8 cellular contexts compared by ENCODE assay signal in the genomic region with DNA sequence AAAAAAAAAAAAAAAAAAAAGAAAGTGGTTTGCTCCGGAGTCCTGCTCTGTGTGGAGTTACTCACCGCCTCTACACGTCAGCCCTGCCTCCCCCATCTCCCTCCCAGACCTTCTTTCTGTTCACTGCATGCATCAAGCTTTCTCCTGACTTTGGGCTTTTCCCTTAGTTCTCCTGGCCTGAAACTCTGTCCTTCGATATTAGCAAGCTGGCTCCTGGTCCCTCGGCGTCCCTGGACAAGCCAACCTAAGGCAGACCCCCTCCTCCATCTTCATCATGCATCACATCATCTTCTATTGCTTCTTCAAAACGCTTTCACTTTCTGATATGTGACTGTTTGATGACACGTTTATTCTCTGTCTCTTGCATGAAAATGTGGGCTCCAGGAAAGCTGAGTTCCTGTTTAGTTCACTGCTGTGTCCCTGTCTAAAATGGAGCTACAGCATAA. TPM values are rescaled to one million over a fixed set of nuclear protein-coding genes. Genes with fewer than 3 reads are reported as not detected.
A peak's percentile ranks its signal among the peaks of the same experiment; 100 is the strongest.
DNase-seq lines count a peak whose midpoint lies in the region; ATAC-seq and TF ChIP-seq lines count a peak whose summit lies in the region.

No MANE protein-coding gene starts in this region.

- H3K36me3 ChIP-seq in H7 (replicated peaks; ENCODE audit: control insufficient read depth, insufficient read depth, low read length) = no peaks in the 10 kb centered on the region

- TF ChIP-seq POLR2A in Raji (IDR thresholded peaks at IDR 0.05; ENCODE audit: insufficient read depth, low read depth, low read length) = 0 out of 2 replicates have a peak, but pooled peaks have one; percentile 15

- peak; percentile 80 for ATAC-seq in GM18502 (IDR thresholded peaks at IDR 0.05; ENCODE audit: poor library complexity, unreplicated experiment)
- peak; percentile 73 for ATAC-seq in HG02642 (IDR thresholded peaks at IDR 0.05; ENCODE audit: poor library complexity, unreplicated experiment)
- ATAC-seq in Right ventricle myocardium inferior = no peak

- intact Hi-C loops in Right ventricle myocardium inferior (cut with DNase I) = no loop called here

- peak; percentile 32 for DNase-seq in iris pigment epithelial cell (ENCODE audit: low read depth)
- no peak for DNase-seq in Right ventricle myocardium inferior (ENCODE audit: missing footprints)
- no peak for DNase-seq in NCI-H187 treated with DMSO at 0.1 percent for 48 hours (lab: John Stamatoyannopoulos, UW)
- DNase-seq in GOT3 (lab: John Stamatoyannopoulos, UW) = no peak
- DNase-seq in H7 = no peak

- H3K27me3 ChIP-seq in H7 (ENCODE audit: control insufficient read depth, insufficient read depth, low read length) = no peaks in the 10 kb centered on the region

- H3K4me3 ChIP-seq in H7 (ENCODE audit: insufficient read depth, low read depth, low read length) = no peak overlapping the region

RNA-seq across cellular contexts. Expression of a gene that starts 40.6 kb away (rescaled TPM):
- total RNA-seq in Right ventricle myocardium inferior = 16.3 TPM
- total RNA-seq in H7 (2014; rRNA removed; shearing (Covaris generic)) = 32.8 and 35.0 TPM in 2 replicates
